In the genomic region with DNA sequence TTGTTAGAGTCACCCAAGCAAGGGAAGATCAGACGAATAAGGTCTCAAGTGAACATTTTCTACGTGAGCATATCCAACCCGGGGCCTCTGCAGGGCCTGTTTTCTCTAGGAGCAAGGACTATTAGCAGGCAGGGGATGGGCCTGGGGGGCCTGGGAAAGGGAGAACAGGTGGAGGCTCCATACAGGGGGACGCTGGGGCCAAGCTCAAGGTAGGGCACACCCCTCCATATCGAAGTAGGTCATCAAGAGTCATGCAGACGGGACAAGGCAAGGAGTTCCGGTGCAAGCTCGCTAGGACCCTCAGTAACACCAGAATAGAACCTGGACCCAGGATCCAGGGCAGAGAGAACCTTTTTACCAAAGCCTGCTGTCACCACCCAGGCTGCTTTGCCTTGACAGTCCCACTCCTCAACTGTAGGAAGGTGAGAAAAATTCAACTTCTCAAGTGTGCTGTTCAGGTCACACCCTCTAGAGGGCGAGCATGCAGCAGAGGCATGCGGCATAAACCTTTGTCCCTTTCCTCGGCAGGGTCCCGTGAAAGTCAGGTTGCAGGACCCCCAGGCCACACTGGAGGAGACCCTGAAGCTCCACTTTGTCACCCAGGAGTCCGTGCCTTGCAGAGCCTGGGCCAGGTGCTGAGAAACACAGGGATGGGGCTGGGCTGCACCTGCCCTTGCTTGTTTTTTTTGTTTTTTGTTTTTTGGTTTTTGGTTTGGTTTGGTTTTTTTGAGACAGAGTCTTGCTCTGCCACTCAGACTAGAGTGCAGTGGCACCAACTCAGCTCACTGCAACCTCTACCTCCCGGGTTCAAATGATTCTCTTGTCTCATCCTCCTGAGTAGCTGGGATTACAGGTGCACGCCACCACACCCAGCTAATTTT, we compare ENCODE assay signal across 9 cellular contexts. TPM values are rescaled to one million over a fixed set of nuclear protein-coding genes. Genes with fewer than 3 reads are reported as not detected.
DNase-seq lines count a peak whose midpoint lies in the region; ATAC-seq and TF ChIP-seq lines count a peak whose summit lies in the region.
"Had no signal": no experiment of that assay in that cellular context is flagged by ENCODE, and none has a peak within 500 bp of the region (broad histone marks: within the 10 kb centered on the region; RNA-seq: fewer than 3 reads in every experiment).

No MANE protein-coding gene starts in this region.

- peak; percentile 83 for ATAC-seq in CD8-positive, alpha-beta T cell
- ATAC-seq in activated B cell treated with CpG ODN at 0.5 μM for 24 hours (ENCODE audit: low read depth) (peak; percentile 98), GM21447 (IDR thresholded peaks at IDR 0.05; ENCODE audit: unreplicated experiment) (no peak), GM21367 (IDR thresholded peaks at IDR 0.05; ENCODE audit: unreplicated experiment) (no peak)
- ATAC-seq in naive thymus-derived CD8-positive, alpha-beta T cell, result peak; percentile 76 to 85

- DNase-seq in CD8-positive, alpha-beta T cell, result peak in 6 of 7 experiments; percentile 41 to 72 (median 50)
- no peak for DNase-seq in HFFc6
- DNase-seq in activated B cell treated with CpG ODN at 0.5 μM for 24 hours, result no peak
- DNase-seq in chondrocyte (ENCODE audit: low spot score), result peak; percentile 54
- peak in 8 of 10 donors; percentile 19 to 72 (median 34) for DNase-seq in naive thymus-derived CD8-positive, alpha-beta T cell
- no peak for DNase-seq in NCI-H1105 (lab: John Stamatoyannopoulos, UW)

- H3K4me1 Mint-ChIP-seq in CD8-positive, alpha-beta T cell (ENCODE audit: low read depth), result peaks cover 2% of the 10 kb centered on the region
- H3K4me1 Mint-ChIP-seq in HFFc6 (ENCODE audit: low read depth), result no peaks in the 10 kb centered on the region
- H3K4me1 Mint-ChIP-seq in activated B cell treated with CpG ODN at 0.5 μM for 24 hours, result peaks cover 2% of the 10 kb centered on the region
- no peaks in the 10 kb centered on the region for H3K4me1 Mint-ChIP-seq in chondrocyte (ENCODE audit: low read depth)
- H3K4me1 Mint-ChIP-seq in naive thymus-derived CD8-positive, alpha-beta T cell, result peaks cover 0 to 3% (median 1%) of the 10 kb centered on the region in 4 donors

- peaks cover 12% of the 10 kb centered on the region for H3K27me3 Mint-ChIP-seq in CD8-positive, alpha-beta T cell (ENCODE audit: low read depth)
- H3K27me3 Mint-ChIP-seq in HFFc6 (ENCODE audit: insufficient read depth), result peaks cover 39% of the 10 kb centered on the region
- peaks cover 6% of the 10 kb centered on the region for H3K27me3 Mint-ChIP-seq in activated B cell treated with CpG ODN at 0.5 μM for 24 hours
- H3K27me3 Mint-ChIP-seq in chondrocyte (ENCODE audit: low read depth), result peaks cover 31% of the 10 kb centered on the region
- peaks cover 3 to 28% (median 15%) of the 10 kb centered on the region in 5 donors for H3K27me3 Mint-ChIP-seq in naive thymus-derived CD8-positive, alpha-beta T cell

- no peak overlapping the region for H3K4me3 ChIP-seq in CD8-positive, alpha-beta T cell (ENCODE audit: low read depth, low read length)

- no peaks in the 10 kb centered on the region for H3K9me3 Mint-ChIP-seq in CD8-positive, alpha-beta T cell
- peaks cover 6% of the 10 kb centered on the region; the same call in 1 of the 2 replicates for H3K9me3 Mint-ChIP-seq in HFFc6
- no peaks in the 10 kb centered on the region for H3K9me3 Mint-ChIP-seq in activated B cell treated with CpG ODN at 0.5 μM for 24 hours
- peaks cover 5% of the 10 kb centered on the region for H3K9me3 Mint-ChIP-seq in chondrocyte (ENCODE audit: low read depth)
- H3K9me3 Mint-ChIP-seq in naive thymus-derived CD8-positive, alpha-beta T cell, result no peaks in the 10 kb centered on the region

- CTCF ChIA-PET in CD8-positive, alpha-beta T cell (lab: Charles Lee), result interaction anchor here (0.6 to 3.6 kb wide), 21 partner anchors 12 to 644 kb away, joined by 3 to 34 read pairs (median 4); no protein-coding TSS in a partner anchor
- CTCF ChIA-PET in activated B cell treated with CpG ODN at 0.5 μM for 24 hours (lab: Charles Lee), result interaction anchor here (0.7 to 3.1 kb wide), 6 partner anchors 9 to 338 kb away, joined by 3 to 28 read pairs (median 6); partner anchors contain the start of gene APOBEC3B

- intact Hi-C loops in CD8-positive, alpha-beta T cell (cut with DNase I, micrococcal nuclease), result loop anchor here (1.0 kb wide), 1 partner anchor 30 kb away; no protein-coding TSS in a partner anchor
- intact Hi-C loops in activated B cell treated with CpG ODN at 0.5 μM for 24 hours (cut with micrococcal nuclease), result loop anchor here (1.0 to 5.0 kb wide), 4 partner anchors 30 to 145 kb away; no protein-coding TSS in a partner anchor

- no peaks in the 10 kb centered on the region for H3K9me3 ChIP-seq in CD8-positive, alpha-beta T cell (ENCODE audit: low read length)

- peak; percentile 73 for TF ChIP-seq CTCF in CD8-positive, alpha-beta T cell (IDR thresholded peaks at IDR 0.05)
- TF ChIP-seq CTCF in HFFc6 (IDR thresholded peaks at IDR 0.05), result peak; percentile 86
- no peak for TF ChIP-seq CTCF in activated B cell treated with CpG ODN at 0.5 μM for 24 hours (IDR thresholded peaks at IDR 0.05)
- peak; percentile 83 for TF ChIP-seq CTCF in chondrocyte (IDR thresholded peaks at IDR 0.05)

- no peaks in the 10 kb centered on the region for H3K4me1 ChIP-seq in CD8-positive, alpha-beta T cell (ENCODE audit: insufficient read depth, low read length)

- no peaks in the 10 kb centered on the region for H3K36me3 Mint-ChIP-seq in CD8-positive, alpha-beta T cell
- H3K36me3 Mint-ChIP-seq in HFFc6 (ENCODE audit: low read depth) (no peaks in the 10 kb centered on the region), activated B cell treated with CpG ODN at 0.5 μM for 24 hours (ENCODE audit: low read depth) (no peaks in the 10 kb centered on the region), chondrocyte (ENCODE audit: low read depth) (peaks cover 2% of the 10 kb centered on the region)
- no peaks in the 10 kb centered on the region for H3K36me3 Mint-ChIP-seq in naive thymus-derived CD8-positive, alpha-beta T cell

- no peak overlapping the region for H3K27ac ChIP-seq in CD8-positive, alpha-beta T cell (ENCODE audit: low read depth, low read length)

- H3K27ac Mint-ChIP-seq in CD8-positive, alpha-beta T cell, result no peak overlapping the region
- H3K27ac Mint-ChIP-seq in HFFc6, result no peak overlapping the region
- peak overlapping the region; percentile 24 for H3K27ac Mint-ChIP-seq in activated B cell treated with CpG ODN at 0.5 μM for 24 hours
- no peak overlapping the region for H3K27ac Mint-ChIP-seq in chondrocyte (ENCODE audit: unreplicated experiment)
- H3K27ac Mint-ChIP-seq in naive thymus-derived CD8-positive, alpha-beta T cell, result peak overlapping the region in 1 of 10 donors; percentile 18

- POLR2A ChIA-PET in CD8-positive, alpha-beta T cell (lab: Charles Lee), result no interaction called here
- POLR2A ChIA-PET in activated B cell treated with CpG ODN at 0.5 μM for 24 hours (lab: Charles Lee), result interaction anchor here (1.0 to 2.0 kb wide), 2 partner anchors 11 to 30 kb away, joined by 4 to 13 read pairs; no protein-coding TSS in a partner anchor
- POLR2A ChIA-PET in naive thymus-derived CD8-positive, alpha-beta T cell (lab: Charles Lee), result interaction anchor here (0.9 kb wide), 1 partner anchor 40 kb away, joined by 3 read pairs; the partner anchor contains the start of gene APOBEC3C

- no peak overlapping the region for H3K4me3 Mint-ChIP-seq in CD8-positive, alpha-beta T cell
- H3K4me3 Mint-ChIP-seq in HFFc6 (no peak overlapping the region), activated B cell treated with CpG ODN at 0.5 μM for 24 hours (no peak overlapping the region), chondrocyte (ENCODE audit: unreplicated experiment) (no peak overlapping the region)
- no peak overlapping the region for H3K4me3 Mint-ChIP-seq in naive thymus-derived CD8-positive, alpha-beta T cell

- H3K27me3 ChIP-seq in CD8-positive, alpha-beta T cell (ENCODE audit: insufficient read depth, low read length), result no peaks in the 10 kb centered on the region

- no peaks in the 10 kb centered on the region for H3K36me3 ChIP-seq in CD8-positive, alpha-beta T cell (ENCODE audit: insufficient read depth, low read length)

RNA-seq across cellular contexts. Expression of gene APOBEC3B, which starts 8.6 kb away (rescaled TPM):
- total RNA-seq in CD8-positive, alpha-beta T cell, result under 1 TPM in 1 of 2 experiments, not detected in 1; 0.41 TPM
- 10 to 100 TPM; 14.9 to 44.2 (median 39.4) TPM for total RNA-seq in HFFc6 (2021; fragmentation: NEBNext Ultra II Directional; extraction: Animal tissue kit (Norgen Biotek cat#: 25700))
- total RNA-seq in activated B cell treated with CpG ODN at 0.5 μM for 24 hours (8.0 TPM in 2 replicates), chondrocyte (1.5 to 2.9 TPM (median 2.4 TPM) in 3 replicates)
- under 1 TPM in 1 of 2 experiments, not detected in 1; 0.47 TPM for total RNA-seq in naive thymus-derived CD8-positive, alpha-beta T cell
- polyA plus RNA-seq in naive thymus-derived CD8-positive, alpha-beta T cell, result under 1 TPM in 1 of 3 donors, not detected in 2; 0.14 TPM

RNA-seq across cellular contexts. Expression of gene APOBEC3A, which starts 16.1 kb away (rescaled TPM):
- not detected for total RNA-seq in CD8-positive, alpha-beta T cell
- not detected for total RNA-seq in HFFc6 (2021; fragmentation: NEBNext Ultra II Directional; extraction: Animal tissue kit (Norgen Biotek cat#: 25700))
- not detected in 2 replicates for total RNA-seq in activated B cell treated with CpG ODN at 0.5 μM for 24 hours
- not detected in 3 replicates for total RNA-seq in chondrocyte
- total RNA-seq in naive thymus-derived CD8-positive, alpha-beta T cell, result not detected
- polyA plus RNA-seq in naive thymus-derived CD8-positive, alpha-beta T cell, result not detected
- total RNA-seq: M059J had no signal

RNA-seq across cellular contexts. Expression of gene APOBEC3C, which starts 40.5 kb away (rescaled TPM):
- total RNA-seq in CD8-positive, alpha-beta T cell, result 10 to 100 TPM; 14.1 to 15.8 TPM
- total RNA-seq in HFFc6 (2021; fragmentation: NEBNext Ultra II Directional; extraction: Animal tissue kit (Norgen Biotek cat#: 25700)), result 10 to 100 TPM; 43.9 to 93.9 (median 83.5) TPM
- total RNA-seq in activated B cell treated with CpG ODN at 0.5 μM for 24 hours (173 and 179 TPM in 2 replicates), chondrocyte (17.2 to 22.3 TPM (median 21.3 TPM) in 3 replicates)
- 10 to 100 TPM; 24.3 to 26.9 TPM for total RNA-seq in naive thymus-derived CD8-positive, alpha-beta T cell
- 100 to 1,000 TPM in 1 of 3 donors, 10 to 100 TPM in 2; 64.7 to 119 (median 66.5) TPM for polyA plus RNA-seq in naive thymus-derived CD8-positive, alpha-beta T cell

RNA-seq across cellular contexts. Expression of gene APOBEC3D, which starts 47.4 kb away (rescaled TPM):
- total RNA-seq in CD8-positive, alpha-beta T cell, result 1 to 10 TPM; 6.3 to 7.1 TPM
- total RNA-seq in HFFc6 (2021; fragmentation: NEBNext Ultra II Directional; extraction: Animal tissue kit (Norgen Biotek cat#: 25700)), result under 1 TPM; 0.51 to 0.83 (median 0.58) TPM
- total RNA-seq in activated B cell treated with CpG ODN at 0.5 μM for 24 hours (42.6 and 52.9 TPM in 2 replicates), chondrocyte (0.37 to 0.79 TPM (median 0.44 TPM) in 3 replicates)
- 10 to 100 TPM in 1 of 2 experiments, 1 to 10 TPM in 1; 9.6 to 11.0 TPM for total RNA-seq in naive thymus-derived CD8-positive, alpha-beta T cell
- polyA plus RNA-seq in naive thymus-derived CD8-positive, alpha-beta T cell, result 1 to 10 TPM; 5.2 to 7.1 (median 6.0) TPM

Comparison
In these comparisons a context has a peak if more than half of its experiments do, and no peak if none do; other contexts are left out.
1. ATAC-seq: peak in CD8-positive, alpha-beta T cell (single experiment), activated B cell treated with CpG ODN at 0.5 μM for 24 hours (single experiment) and naive thymus-derived CD8-positive, alpha-beta T cell (2 of 2); none in GM21447 (single experiment) and GM21367 (single experiment).
2. DNase-seq: peak in CD8-positive, alpha-beta T cell (6 of 7), chondrocyte (single experiment) and naive thymus-derived CD8-positive, alpha-beta T cell (8 of 10); none in HFFc6 (single experiment), activated B cell treated with CpG ODN at 0.5 μM for 24 hours (single experiment) and NCI-H1105 (single experiment).